ENCODE assay signal across 13 cellular contexts in genomic region chr16:15621889-15622288, GRCh38.
"Had no signal": no experiment of that assay in that cellular context is flagged by ENCODE, and none has a peak within 500 bp of the region (broad histone marks: within the 10 kb centered on the region; RNA-seq: fewer than 3 reads in every experiment).

No MANE protein-coding gene starts in this region.

- DNase-seq: activated CD4-positive, alpha-beta memory T cell treated with anti-CD3 and anti-CD28 coated beads, Interleukin-2, amount 10 ng/mL, durations not matched to agents 7 days and 5 days; activated CD4-positive, alpha-beta T cell treated with anti-CD3 and anti-CD28 coated beads for 4 hours; activated naive CD4-positive, alpha-beta T cell treated with Interleukin-2 at 50 U/mL for 16 hours; amniotic stem cell; central memory CD4-positive, alpha-beta T cell; colonic mucosa; pancreas; stimulated activated CD4-positive, alpha-beta T cell treated with anti-CD3 and anti-CD28 coated beads, Interleukin-2, amount 100 ng/mL, for 48 hours; T-helper 17 cell; tibial artery; uterus had no signal

- H3K27me3 ChIP-seq: colonic mucosa, pancreas, tibial artery, uterus had no signal

- H3K36me3 ChIP-seq: uterus had no signal

- H3K4me1 Mint-ChIP-seq: activated CD4-positive, alpha-beta memory T cell treated with anti-CD3 and anti-CD28 coated beads, Interleukin-2, amount 10 ng/mL, durations not matched to agents 7 days and 5 days; stimulated activated memory B cell treated with anti-CD40 and anti-IgM and Interleukin-4, amounts not matched to agents 10 μg/mL and 1 μg/mL and 100 μg/mL, for 72 hours had no signal

- H3K4me3 Mint-ChIP-seq: activated CD4-positive, alpha-beta memory T cell treated with anti-CD3 and anti-CD28 coated beads, Interleukin-2, amount 10 ng/mL, durations not matched to agents 7 days and 5 days; stimulated activated memory B cell treated with anti-CD40 and anti-IgM and Interleukin-4, amounts not matched to agents 10 μg/mL and 1 μg/mL and 100 μg/mL, for 72 hours; T-helper 17 cell had no signal

- H3K9me3 ChIP-seq: colonic mucosa, pancreas, tibial artery, uterus had no signal

- ATAC-seq: esophagus mucosa; pancreas; stimulated activated memory B cell treated with anti-CD40 and anti-IgM and Interleukin-4, amounts not matched to agents 10 μg/mL and 1 μg/mL and 100 μg/mL, for 72 hours; T-helper 17 cell had no signal

- H3K27me3 Mint-ChIP-seq: activated CD4-positive, alpha-beta memory T cell treated with anti-CD3 and anti-CD28 coated beads, Interleukin-2, amount 10 ng/mL, durations not matched to agents 7 days and 5 days; stimulated activated memory B cell treated with anti-CD40 and anti-IgM and Interleukin-4, amounts not matched to agents 10 μg/mL and 1 μg/mL and 100 μg/mL, for 72 hours; T-helper 17 cell had no signal

- H3K27ac Mint-ChIP-seq: activated CD4-positive, alpha-beta memory T cell treated with anti-CD3 and anti-CD28 coated beads, Interleukin-2, amount 10 ng/mL, durations not matched to agents 7 days and 5 days; T-helper 17 cell had no signal

- H3K4me1 ChIP-seq: colonic mucosa, uterus had no signal

- H3K4me3 ChIP-seq: colonic mucosa, pancreas, tibial artery, uterus had no signal

- H3K9me3 Mint-ChIP-seq: activated CD4-positive, alpha-beta memory T cell treated with anti-CD3 and anti-CD28 coated beads, Interleukin-2, amount 10 ng/mL, durations not matched to agents 7 days and 5 days; stimulated activated memory B cell treated with anti-CD40 and anti-IgM and Interleukin-4, amounts not matched to agents 10 μg/mL and 1 μg/mL and 100 μg/mL, for 72 hours had no signal

- H3K27ac ChIP-seq: colonic mucosa, pancreas, tibial artery, uterus had no signal
